Comparison of ENCODE assay signal across 21 cellular contexts in genomic region chrX:30144971-30145731, GRCh38.
"Had no signal": no experiment of that assay in that cellular context is flagged by ENCODE, and none has a peak within 500 bp of the region (broad histone marks: within the 10 kb centered on the region; RNA-seq: fewer than 3 reads in every experiment).

No MANE protein-coding gene starts in this region.

- DNase-seq: activated CD4-positive, alpha-beta T cell treated with anti-CD3 and anti-CD28 coated beads for 36 hours; activated CD4-positive, alpha-beta T cell treated with anti-CD3 and anti-CD28 coated beads, Interleukin-2, amount 50 U/mL, for 1 hour; activated CD4-positive, CD25-positive, alpha-beta regulatory T cell; activated CD8-positive, alpha-beta memory T cell treated with anti-CD3 and anti-CD28 coated beads, Interleukin-2, amount 50 U/mL, for 48 hours; activated CD8-positive, alpha-beta T cell treated with anti-CD3 and anti-CD28 coated beads, Interleukin-2, amount 10 ng/mL, durations not matched to agents 7 days and 5 days; activated naive CD4-positive, alpha-beta T cell treated with anti-CD3 and anti-CD28 coated beads, Interleukin-2, amount 50 U/mL, for 16 hours; activated T-cell treated with anti-CD3 and anti-CD28 coated beads, Interleukin-2, amount 50 U/mL, for 1 hour; aorta; body of pancreas; central memory CD4-positive, alpha-beta T cell; MM.1S; NCI-H1105; NCI-H1436; NCI-H1694 treated with DMSO at 0.1 percent for 48 hours; NCI-H2029 treated with DMSO at 0.1 percent for 48 hours; NCI-H510A treated with DMSO at 0.1 percent for 48 hours; RPMI8226; SJCRH30; SW 1271 had no signal

- ATAC-seq: activated CD4-positive, alpha-beta T cell treated with anti-CD3 and anti-CD28 coated beads for 36 hours; activated CD8-positive, alpha-beta T cell treated with anti-CD3 and anti-CD28 coated beads, Interleukin-2, amount 10 ng/mL, durations not matched to agents 7 days and 5 days; body of pancreas; Right ventricle myocardium inferior; SK-N-SH treated with all-trans-retinoic acid at 6 μM for 48 hours had no signal
